8 cellular contexts compared by ENCODE assay signal in the genomic region with DNA sequence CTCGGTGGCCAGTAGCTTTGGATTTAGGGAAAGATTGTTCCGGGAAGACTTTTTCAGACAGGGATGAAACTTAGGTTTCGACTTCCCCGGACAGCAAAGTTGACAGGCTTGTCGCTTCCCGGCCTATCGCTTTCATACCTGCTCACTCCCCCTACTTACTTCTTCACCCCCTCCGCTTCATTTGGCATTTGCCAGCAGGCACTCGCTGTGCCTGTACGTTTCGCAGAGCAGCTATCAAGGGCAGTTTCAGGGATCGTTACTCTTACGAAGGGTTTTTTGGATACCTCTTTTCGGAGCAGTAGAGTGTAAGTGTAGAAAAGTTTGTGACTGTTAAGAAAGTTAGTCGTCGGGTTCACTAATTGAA. TPM values are rescaled to one million over a fixed set of nuclear protein-coding genes. Genes with fewer than 3 reads are reported as not detected.
DNase-seq lines count a peak whose midpoint lies in the region; ATAC-seq and TF ChIP-seq lines count a peak whose summit lies in the region.

No MANE protein-coding gene starts in this region.

- peaks cover 3% of the 10 kb centered on the region; the same call in 1 of the 2 replicates for H3K4me1 ChIP-seq in HUES6 (ENCODE audit: control insufficient read depth, insufficient read depth, low read length)
- peaks cover 28 to 33% of the 10 kb centered on the region in 2 experiments for H3K4me1 ChIP-seq in neutrophil (ENCODE audit: control insufficient read depth in 1 of 2, insufficient read depth in 1 of 2, low read depth in 1 of 2, low read length in 1 of 2)

- TF ChIP-seq CTCF in neutrophil (IDR thresholded peaks at IDR 0.05): no peak

- no peak overlapping the region for H3K27ac Mint-ChIP-seq in activated CD4-positive, alpha-beta T cell treated with anti-CD3 and anti-CD28 coated beads, Interleukin-2, amount 10 ng/mL, durations not matched to agents 24 days and 14 days

- intact Hi-C loops in activated CD4-positive, alpha-beta T cell treated with anti-CD3 and anti-CD28 coated beads, Interleukin-2, amount 10 ng/mL, durations not matched to agents 24 days and 14 days (cut with micrococcal nuclease): loop anchor here (1.0 to 10.0 kb wide), 9 partner anchors 22 to 1141 kb away; partner anchors contain the start of genes METTL18, SCYL3 and SFT2D2

- peak overlapping the region; percentile 88 for H3K9ac ChIP-seq in HUES6 (ENCODE audit: low read length)

- DNase-seq in DMS53 treated with DMSO at 0.1 percent for 48 hours (lab: John Stamatoyannopoulos, UW; ENCODE audit: unreplicated experiment) (peak; percentile 30), epithelial cell of prostate (ENCODE audit: low read depth, low spot score) (no peak), inferior parietal cortex (ENCODE audit: extremely low spot score) (no peak)
- DNase-seq in activated CD4-positive, alpha-beta T cell treated with anti-CD3 and anti-CD28 coated beads, Interleukin-2, amount 10 ng/mL, durations not matched to agents 24 days and 14 days: peak; percentile 82

- H3K4me3 ChIP-seq in HUES6 (ENCODE audit: low read depth, low read length) (peak overlapping the region; percentile 84), neutrophil (ENCODE audit: low read depth in 1 of 2, low read length in 1 of 2) (peak overlapping the region; percentile 76 to 90)

- H3K4me1 Mint-ChIP-seq in activated CD4-positive, alpha-beta T cell treated with anti-CD3 and anti-CD28 coated beads, Interleukin-2, amount 10 ng/mL, durations not matched to agents 24 days and 14 days: peaks cover 35% of the 10 kb centered on the region

- H3K4me3 Mint-ChIP-seq in activated CD4-positive, alpha-beta T cell treated with anti-CD3 and anti-CD28 coated beads, Interleukin-2, amount 10 ng/mL, durations not matched to agents 24 days and 14 days: no peak overlapping the region

- H3K9me3 Mint-ChIP-seq in activated CD4-positive, alpha-beta T cell treated with anti-CD3 and anti-CD28 coated beads, Interleukin-2, amount 10 ng/mL, durations not matched to agents 24 days and 14 days: peaks cover 10% of the 10 kb centered on the region

- peaks cover 7% of the 10 kb centered on the region; the same call in 1 of the 2 replicates for H3K9me3 ChIP-seq in HUES6 (ENCODE audit: control insufficient read depth, insufficient read depth, low read depth, low read length)
- no peaks in the 10 kb centered on the region for H3K9me3 ChIP-seq in neutrophil

- H3K36me3 ChIP-seq in HUES6 (ENCODE audit: control insufficient read depth, insufficient read depth, low read length) (peaks cover 17% of the 10 kb centered on the region; the same call in 1 of the 2 replicates), neutrophil (peaks cover 22% of the 10 kb centered on the region)

- peaks cover 30% of the 10 kb centered on the region for H3K36me3 Mint-ChIP-seq in activated CD4-positive, alpha-beta T cell treated with anti-CD3 and anti-CD28 coated beads, Interleukin-2, amount 10 ng/mL, durations not matched to agents 24 days and 14 days (ENCODE audit: low read depth)

- ATAC-seq in HG03025 (IDR thresholded peaks at IDR 0.05; ENCODE audit: low FRiP score, unreplicated experiment) (no peak), GM21515 (IDR thresholded peaks at IDR 0.05; ENCODE audit: unreplicated experiment) (no peak)

- H3K27ac ChIP-seq in HUES6 (ENCODE audit: low read depth, low read length): peak overlapping the region; percentile 86; the same call in 1 of the 2 replicates
- H3K27ac ChIP-seq in epithelial cell of prostate: peak overlapping the region; percentile 94
- peak overlapping the region; percentile 84 for H3K27ac ChIP-seq in neutrophil

- no peaks in the 10 kb centered on the region for H3K27me3 Mint-ChIP-seq in activated CD4-positive, alpha-beta T cell treated with anti-CD3 and anti-CD28 coated beads, Interleukin-2, amount 10 ng/mL, durations not matched to agents 24 days and 14 days

- H3K27me3 ChIP-seq in HUES6 (ENCODE audit: control insufficient read depth, insufficient read depth, low read length) (no peaks in the 10 kb centered on the region), neutrophil (no peaks in the 10 kb centered on the region)

RNA-seq across cellular contexts. Expression of gene BLZF1, which starts 0.4 kb away (rescaled TPM):
- 11.2 and 11.3 TPM in 2 replicates for total RNA-seq in activated CD4-positive, alpha-beta T cell treated with anti-CD3 and anti-CD28 coated beads, Interleukin-2, amount 10 ng/mL, durations not matched to agents 24 days and 14 days

RNA-seq across cellular contexts. Expression of gene NME7, which starts 0.8 kb away (rescaled TPM):
- total RNA-seq in activated CD4-positive, alpha-beta T cell treated with anti-CD3 and anti-CD28 coated beads, Interleukin-2, amount 10 ng/mL, durations not matched to agents 24 days and 14 days: 10.6 and 13.8 TPM in 2 replicates

RNA-seq across cellular contexts. Expression of gene CCDC181, which starts 58.9 kb away (rescaled TPM):
- 0.09 TPM in 1 of 2 replicates, not detected in the other for total RNA-seq in activated CD4-positive, alpha-beta T cell treated with anti-CD3 and anti-CD28 coated beads, Interleukin-2, amount 10 ng/mL, durations not matched to agents 24 days and 14 days

Comparison
In these comparisons a context has a peak if more than half of its experiments do, and no peak if none do; other contexts are left out.
1. DNase-seq: peak in DMS53 treated with DMSO at 0.1 percent for 48 hours (single experiment) and activated CD4-positive, alpha-beta T cell treated with anti-CD3 and anti-CD28 coated beads, Interleukin-2, amount 10 ng/mL, durations not matched to agents 24 days and 14 days (single experiment); none in epithelial cell of prostate (single experiment) and inferior parietal cortex (single experiment).
2. Peak in every context shown above with its lines, with median percentiles within 50 percentile points of each other: H3K27ac ChIP-seq.